4 cellular contexts compared by ENCODE assay signal in the genomic region with DNA sequence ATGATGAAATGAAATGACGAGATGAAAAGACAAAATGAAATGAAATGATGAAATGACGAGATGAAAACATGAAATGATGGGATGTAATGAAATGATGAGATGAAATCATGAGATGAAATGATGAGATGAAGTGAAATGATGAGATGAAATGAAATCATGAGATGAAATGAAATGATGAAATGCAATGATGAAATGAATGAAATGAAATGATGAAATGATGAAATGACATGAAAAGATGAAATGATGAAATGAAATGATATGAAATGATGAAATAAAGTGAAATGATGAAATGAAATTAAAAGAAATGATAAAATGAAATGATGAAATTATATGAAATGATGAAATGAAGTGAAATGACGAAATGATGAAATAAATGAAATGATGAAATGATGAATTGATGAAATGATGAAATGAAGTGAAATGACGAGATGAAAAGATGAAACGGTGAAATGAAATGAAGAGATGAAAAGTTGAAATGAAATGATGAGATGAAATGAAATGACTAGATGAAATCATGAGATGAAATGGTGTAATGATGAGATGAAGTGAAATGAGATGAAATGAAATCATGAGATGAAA. TPM values are rescaled to one million over a fixed set of nuclear protein-coding genes. Genes with fewer than 3 reads are reported as not detected.
"Had no signal": no experiment of that assay in that cellular context is flagged by ENCODE, and none has a peak within 500 bp of the region (broad histone marks: within the 10 kb centered on the region; RNA-seq: fewer than 3 reads in every experiment).

No MANE protein-coding gene starts in this region.

RNA-seq across cellular contexts. Expression of gene TP53TG3D, which starts 30.9 kb away (rescaled TPM):
- total RNA-seq: GM23248, H7, HT-29 had no signal
- polyA plus RNA-seq: GM23248, IgD-negative memory B cell had no signal
